Comparison of ENCODE assay signal across 1 cellular context in the genomic region with DNA sequence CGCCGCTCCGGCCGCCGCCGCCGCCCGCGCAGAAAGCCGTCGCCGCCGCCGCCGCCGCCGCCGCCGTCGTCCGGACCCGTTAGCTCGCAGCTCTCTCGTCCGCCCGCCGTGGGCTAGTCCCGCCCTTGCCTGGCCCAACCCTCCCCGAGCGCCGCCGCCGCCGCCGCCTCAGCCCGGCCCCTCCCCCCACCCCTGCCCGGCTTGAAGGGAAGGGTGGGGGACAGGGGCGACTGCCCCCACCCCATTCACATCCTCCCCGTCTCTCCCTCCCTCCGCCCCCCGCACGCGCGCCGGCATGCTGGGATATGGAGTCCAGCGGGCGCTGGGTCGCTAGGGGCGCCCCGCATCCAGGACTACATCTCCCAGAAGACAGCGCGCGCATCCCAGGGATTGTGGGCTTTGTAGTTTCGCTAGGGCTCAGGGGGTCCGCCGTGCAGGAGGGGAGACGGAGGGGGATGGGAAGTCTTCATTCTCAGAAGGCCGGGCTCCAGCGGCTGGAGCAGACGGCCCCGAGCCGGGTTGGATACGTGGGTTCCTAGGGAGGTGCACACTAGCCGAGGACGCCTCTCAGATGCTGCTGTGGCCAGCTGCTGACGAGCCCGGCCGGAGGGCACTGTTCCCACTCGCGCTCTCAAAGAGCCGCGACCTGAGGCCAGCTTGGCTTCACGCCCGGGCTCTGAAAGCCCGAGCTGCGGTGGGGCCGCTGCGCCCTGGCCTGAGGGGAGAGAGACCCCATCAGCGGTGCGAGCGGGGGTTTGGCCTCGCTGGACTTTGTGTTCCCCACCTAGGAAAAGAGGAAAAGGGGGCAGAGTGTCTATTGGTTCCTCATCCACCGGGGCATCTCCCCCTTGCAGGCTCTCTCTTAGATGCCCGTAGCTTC.
TF ChIP-seq lines count a peak whose summit lies in the region.

Gene ST3GAL2, minus strand, starts transcription at position 118 of the 880 bp plus-strand sequence. CDS start 40,570 bp downstream, outside the sequence.

TF ChIP-seq in HepG2, 621 proteins besides CTCF, POLR2A, EP300 and RAD21 (continued from another document and continues in another):
- TF ChIP-seq, protein P1, sequence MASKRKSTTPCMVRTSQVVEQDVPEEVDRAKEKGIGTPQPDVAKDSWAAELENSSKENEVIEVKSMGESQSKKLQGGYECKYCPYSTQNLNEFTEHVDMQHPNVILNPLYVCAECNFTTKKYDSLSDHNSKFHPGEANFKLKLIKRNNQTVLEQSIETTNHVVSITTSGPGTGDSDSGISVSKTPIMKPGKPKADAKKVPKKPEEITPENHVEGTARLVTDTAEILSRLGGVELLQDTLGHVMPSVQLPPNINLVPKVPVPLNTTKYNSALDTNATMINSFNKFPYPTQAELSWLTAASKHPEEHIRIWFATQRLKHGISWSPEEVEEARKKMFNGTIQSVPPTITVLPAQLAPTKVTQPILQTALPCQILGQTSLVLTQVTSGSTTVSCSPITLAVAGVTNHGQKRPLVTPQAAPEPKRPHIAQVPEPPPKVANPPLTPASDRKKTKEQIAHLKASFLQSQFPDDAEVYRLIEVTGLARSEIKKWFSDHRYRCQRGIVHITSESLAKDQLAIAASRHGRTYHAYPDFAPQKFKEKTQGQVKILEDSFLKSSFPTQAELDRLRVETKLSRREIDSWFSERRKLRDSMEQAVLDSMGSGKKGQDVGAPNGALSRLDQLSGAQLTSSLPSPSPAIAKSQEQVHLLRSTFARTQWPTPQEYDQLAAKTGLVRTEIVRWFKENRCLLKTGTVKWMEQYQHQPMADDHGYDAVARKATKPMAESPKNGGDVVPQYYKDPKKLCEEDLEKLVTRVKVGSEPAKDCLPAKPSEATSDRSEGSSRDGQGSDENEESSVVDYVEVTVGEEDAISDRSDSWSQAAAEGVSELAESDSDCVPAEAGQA (IDR thresholded peaks at IDR 0.05; ENCODE audit: low read depth), result no peak
- TF ChIP-seq, protein P1 (CRISPR knock-in tag; IDR thresholded peaks at IDR 0.05; ENCODE audit: borderline replicate concordance), result 0 out of 2 replicates have a peak, but pooled peaks have one; percentile 82
- TF ChIP-seq BHLHE40 (IDR thresholded peaks at IDR 0.05; ENCODE audit: low read length), result peak; percentile 56; the same call in 1 of the 2 replicates
- peak; percentile 76; the same call in 1 of the 2 replicates for TF ChIP-seq ZNF276 (CRISPR knock-in tag; IDR thresholded peaks at IDR 0.05; ENCODE audit: low read depth)
- TF ChIP-seq ZNF562 (CRISPR knock-in tag; IDR thresholded peaks at IDR 0.05; ENCODE audit: borderline replicate concordance), result no peak
- TF ChIP-seq, protein P2, sequence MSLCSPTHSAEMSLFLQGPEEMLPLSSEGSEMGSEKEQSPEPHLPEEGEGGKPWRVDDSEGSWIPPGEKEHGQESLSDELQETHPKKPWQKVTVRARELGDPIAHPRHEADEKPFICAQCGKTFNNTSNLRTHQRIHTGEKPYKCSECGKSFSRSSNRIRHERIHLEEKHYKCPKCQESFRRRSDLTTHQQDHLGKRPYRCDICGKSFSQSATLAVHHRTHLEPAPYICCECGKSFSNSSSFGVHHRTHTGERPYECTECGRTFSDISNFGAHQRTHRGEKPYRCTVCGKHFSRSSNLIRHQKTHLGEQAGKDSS (CRISPR knock-in tag; IDR thresholded peaks at IDR 0.05; ENCODE audit: borderline replicate concordance, low read depth), result peak; percentile 97
- TF ChIP-seq RARA (CRISPR knock-in tag; IDR thresholded peaks at IDR 0.05), result 0 out of 2 replicates have a peak, but pooled peaks have one; percentile 3
- peak; percentile 51; the same call in 1 of the 2 replicates for TF ChIP-seq RFX3 (CRISPR knock-in tag; IDR thresholded peaks at IDR 0.05)
- peak; percentile 30; the same call in 1 of the 2 replicates for TF ChIP-seq ZNF713 (CRISPR knock-in tag; IDR thresholded peaks at IDR 0.05)
- TF ChIP-seq YEATS4 (CRISPR knock-in tag; IDR thresholded peaks at IDR 0.05; ENCODE audit: borderline replicate concordance), result peak; percentile 8; the same call in 1 of the 2 replicates
- TF ChIP-seq, protein P3, sequence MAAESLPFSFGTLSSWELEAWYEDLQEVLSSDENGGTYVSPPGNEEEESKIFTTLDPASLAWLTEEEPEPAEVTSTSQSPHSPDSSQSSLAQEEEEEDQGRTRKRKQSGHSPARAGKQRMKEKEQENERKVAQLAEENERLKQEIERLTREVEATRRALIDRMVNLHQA (CRISPR knock-in tag; IDR thresholded peaks at IDR 0.05), result no peak
- TF ChIP-seq THRA (CRISPR knock-in tag; IDR thresholded peaks at IDR 0.05; ENCODE audit: borderline replicate concordance), result peak; percentile 6; the same call in 1 of the 2 replicates
- no peak for TF ChIP-seq ZBTB3 (CRISPR knock-in tag; IDR thresholded peaks at IDR 0.05; ENCODE audit: borderline replicate concordance, low read depth)
- peak; percentile 63 for TF ChIP-seq HNRNPLL (IDR thresholded peaks at IDR 0.05; ENCODE audit: low read depth, low read length, poor library complexity, severe bottlenecking)
- no peak for TF ChIP-seq GRHL1 (CRISPR knock-in tag; conservative IDR thresholded peaks at IDR 0.05)
- peak; percentile 67; the same call in 1 of the 2 replicates for TF ChIP-seq ZNF230 (CRISPR knock-in tag; IDR thresholded peaks at IDR 0.05)
- TF ChIP-seq ZNF331 (CRISPR knock-in tag; IDR thresholded peaks at IDR 0.05), result 0 out of 2 replicates have a peak, but pooled peaks have one; percentile 30
- no peak for TF ChIP-seq ZNF3 (CRISPR knock-in tag; IDR thresholded peaks at IDR 0.05)
- TF ChIP-seq, protein P4, sequence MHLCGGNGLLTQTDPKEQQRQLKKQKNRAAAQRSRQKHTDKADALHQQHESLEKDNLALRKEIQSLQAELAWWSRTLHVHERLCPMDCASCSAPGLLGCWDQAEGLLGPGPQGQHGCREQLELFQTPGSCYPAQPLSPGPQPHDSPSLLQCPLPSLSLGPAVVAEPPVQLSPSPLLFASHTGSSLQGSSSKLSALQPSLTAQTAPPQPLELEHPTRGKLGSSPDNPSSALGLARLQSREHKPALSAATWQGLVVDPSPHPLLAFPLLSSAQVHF (CRISPR knock-in tag; IDR thresholded peaks at IDR 0.05), result no peak
- TF ChIP-seq IRF2 (CRISPR knock-in tag; IDR thresholded peaks at IDR 0.05), result peak; percentile 96
- TF ChIP-seq, protein P5, sequence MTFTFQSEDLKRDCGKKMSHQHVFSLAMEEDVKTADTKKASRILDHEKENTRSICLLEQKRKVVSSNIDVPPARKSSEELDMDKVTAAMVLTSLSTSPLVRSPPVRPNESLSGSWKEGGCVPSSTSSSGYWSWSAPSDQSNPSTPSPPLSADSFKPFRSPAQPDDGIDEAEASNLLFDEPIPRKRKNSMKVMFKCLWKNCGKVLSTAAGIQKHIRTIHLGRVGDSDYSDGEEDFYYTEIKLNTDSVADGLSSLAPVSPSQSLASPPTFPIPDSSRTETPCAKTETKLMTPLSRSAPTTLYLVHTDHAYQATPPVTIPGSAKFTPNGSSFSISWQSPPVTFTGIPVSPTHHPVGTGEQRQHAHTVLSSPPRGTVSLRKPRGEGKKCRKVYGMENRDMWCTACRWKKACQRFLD (CRISPR knock-in tag; IDR thresholded peaks at IDR 0.05; ENCODE audit: borderline replicate concordance), result peak; percentile 84; the same call in 1 of the 2 replicates
- no peak for TF ChIP-seq FOXP1 (IDR thresholded peaks at IDR 0.05)
- TF ChIP-seq FOXP1 (CRISPR knock-in tag; IDR thresholded peaks at IDR 0.05), result no peak; the same call in 1 of the 2 replicates
- TF ChIP-seq XRCC5 (optimal IDR thresholded peaks at IDR 0.05; ENCODE audit: low read length), result peak; percentile 79
- no peak for TF ChIP-seq BRCA1 (CRISPR knock-in tag; IDR thresholded peaks at IDR 0.05)
- no peak for TF ChIP-seq ZNF383 (CRISPR knock-in tag; IDR thresholded peaks at IDR 0.05; ENCODE audit: borderline replicate concordance)
- 0 out of 2 replicates have a peak, but pooled peaks have one; percentile 23 for TF ChIP-seq ZNF564 (CRISPR knock-in tag; IDR thresholded peaks at IDR 0.05)
- TF ChIP-seq ZNF335 (CRISPR knock-in tag; IDR thresholded peaks at IDR 0.05), result peak; percentile 61; the same call in 1 of the 2 replicates
- TF ChIP-seq DMAP1 (CRISPR knock-in tag; IDR thresholded peaks at IDR 0.05), result no peak; the same call in 1 of the 2 replicates
- peak; percentile 19; the same call in 1 of the 2 replicates for TF ChIP-seq TFDP1 (CRISPR knock-in tag; IDR thresholded peaks at IDR 0.05; ENCODE audit: borderline replicate concordance)
- TF ChIP-seq RXRB (CRISPR knock-in tag; IDR thresholded peaks at IDR 0.05; ENCODE audit: borderline replicate concordance), result peak; percentile 58; the same call in 1 of the 2 replicates
- TF ChIP-seq HOXA5 (CRISPR knock-in tag; IDR thresholded peaks at IDR 0.05), result peak; percentile 49
- TF ChIP-seq, protein P6, sequence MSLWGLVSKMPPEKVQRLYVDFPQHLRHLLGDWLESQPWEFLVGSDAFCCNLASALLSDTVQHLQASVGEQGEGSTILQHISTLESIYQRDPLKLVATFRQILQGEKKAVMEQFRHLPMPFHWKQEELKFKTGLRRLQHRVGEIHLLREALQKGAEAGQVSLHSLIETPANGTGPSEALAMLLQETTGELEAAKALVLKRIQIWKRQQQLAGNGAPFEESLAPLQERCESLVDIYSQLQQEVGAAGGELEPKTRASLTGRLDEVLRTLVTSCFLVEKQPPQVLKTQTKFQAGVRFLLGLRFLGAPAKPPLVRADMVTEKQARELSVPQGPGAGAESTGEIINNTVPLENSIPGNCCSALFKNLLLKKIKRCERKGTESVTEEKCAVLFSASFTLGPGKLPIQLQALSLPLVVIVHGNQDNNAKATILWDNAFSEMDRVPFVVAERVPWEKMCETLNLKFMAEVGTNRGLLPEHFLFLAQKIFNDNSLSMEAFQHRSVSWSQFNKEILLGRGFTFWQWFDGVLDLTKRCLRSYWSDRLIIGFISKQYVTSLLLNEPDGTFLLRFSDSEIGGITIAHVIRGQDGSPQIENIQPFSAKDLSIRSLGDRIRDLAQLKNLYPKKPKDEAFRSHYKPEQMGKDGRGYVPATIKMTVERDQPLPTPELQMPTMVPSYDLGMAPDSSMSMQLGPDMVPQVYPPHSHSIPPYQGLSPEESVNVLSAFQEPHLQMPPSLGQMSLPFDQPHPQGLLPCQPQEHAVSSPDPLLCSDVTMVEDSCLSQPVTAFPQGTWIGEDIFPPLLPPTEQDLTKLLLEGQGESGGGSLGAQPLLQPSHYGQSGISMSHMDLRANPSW (CRISPR knock-in tag; IDR thresholded peaks at IDR 0.05; ENCODE audit: borderline replicate concordance), result peak; percentile 3; the same call in 1 of the 2 replicates
- TF ChIP-seq ZNF644 (CRISPR knock-in tag; IDR thresholded peaks at IDR 0.05; ENCODE audit: low read depth), result no peak
- 0 out of 2 replicates have a peak, but pooled peaks have one; percentile 20 for TF ChIP-seq PHF21A (CRISPR knock-in tag; IDR thresholded peaks at IDR 0.05)
- TF ChIP-seq RCOR2 (CRISPR knock-in tag; IDR thresholded peaks at IDR 0.05), result no peak
- TF ChIP-seq ZNF441 (CRISPR knock-in tag; IDR thresholded peaks at IDR 0.05; ENCODE audit: borderline replicate concordance), result no peak; the same call in 1 of the 2 replicates
